ENCODE assay signal across 27 cellular contexts in genomic region chr1:71228727-71229371, GRCh38.
DNase-seq lines count a peak whose midpoint lies in the region; ATAC-seq and TF ChIP-seq lines count a peak whose summit lies in the region.
"Had no signal": no experiment of that assay in that cellular context is flagged by ENCODE, and none has a peak within 500 bp of the region (broad histone marks: within the 10 kb centered on the region; RNA-seq: fewer than 3 reads in every experiment).

No MANE protein-coding gene starts in this region.

- H3K9me3 ChIP-seq in left ventricle myocardium inferior (replicated peaks) = no peaks in the 10 kb centered on the region
- H3K9me3 ChIP-seq in right cardiac atrium (ENCODE audit: control insufficient read depth, low read length) = no peaks in the 10 kb centered on the region
- no peaks in the 10 kb centered on the region for H3K9me3 ChIP-seq in hepatocyte (ENCODE audit: low read depth)
- no peaks in the 10 kb centered on the region for H3K9me3 ChIP-seq in mammary epithelial cell (replicated peaks; ENCODE audit: insufficient read depth, low read length)
- H3K9me3 ChIP-seq: breast epithelium, spleen, suprapubic skin, uterus had no signal

- H3K27me3 ChIP-seq in left ventricle myocardium inferior (ENCODE audit: low read depth) = no peaks in the 10 kb centered on the region
- no peaks in the 10 kb centered on the region for H3K27me3 ChIP-seq in right cardiac atrium (ENCODE audit: control insufficient read depth, insufficient read depth)
- no peaks in the 10 kb centered on the region for H3K27me3 ChIP-seq in hepatocyte
- H3K27me3 ChIP-seq in mammary epithelial cell (ENCODE audit: insufficient read depth, low read length) = peaks cover 2% of the 10 kb centered on the region
- H3K27me3 ChIP-seq: breast epithelium, spleen, suprapubic skin, uterus had no signal

- no peak overlapping the region for H3K9ac ChIP-seq in mammary epithelial cell (ENCODE audit: insufficient read depth, low read length)

- dilution Hi-C loops in mammary epithelial cell (cut with HindIII; ENCODE audit: low sequenced_read_pairs) = no loop called here

- 45% methylated on average over 12 of the region's 12 CpGs for WGBS in right cardiac atrium
- WGBS in hepatocyte (ENCODE audit: low lambda C conversion rate, missing lambda C conversion rate) = 34% methylated on average over 12 of the region's 12 CpGs
- WGBS in mammary epithelial cell (ENCODE audit: low coverage, missing lambda C conversion rate) = 93% methylated on average over 10 of the region's 12 CpGs

- no peak overlapping the region for H2AFZ ChIP-seq in hepatocyte
- no peak overlapping the region for H2AFZ ChIP-seq in mammary epithelial cell (ENCODE audit: low read depth, low read length)

- H3K79me2 ChIP-seq in hepatocyte (no peaks in the 10 kb centered on the region), mammary epithelial cell (ENCODE audit: insufficient read depth, low read length) (no peaks in the 10 kb centered on the region)

- H3K4me1 ChIP-seq in left ventricle myocardium inferior (peaks cover 6% of the 10 kb centered on the region), right cardiac atrium (ENCODE audit: control insufficient read depth, insufficient read depth, low read length) (no peaks in the 10 kb centered on the region), hepatocyte (ENCODE audit: insufficient read depth) (peaks cover 4% of the 10 kb centered on the region), mammary epithelial cell (ENCODE audit: insufficient read depth, low read length) (peaks cover 3% of the 10 kb centered on the region)
- H3K4me1 ChIP-seq: breast epithelium, spleen, suprapubic skin, uterus had no signal

- intact Hi-C loops in left ventricle myocardium inferior (cut with micrococcal nuclease) = no loop called here
- intact Hi-C loops in right cardiac atrium (cut with DNase I) = no loop called here
- intact Hi-C loops in mammary epithelial cell (cut with micrococcal nuclease) = no loop called here

- CTCF ChIA-PET in mammary epithelial cell (lab: Charles Lee; ENCODE audit: low non-redundant PET) = no interaction called here

- no peaks in the 10 kb centered on the region for H3K9me2 ChIP-seq in hepatocyte (replicated peaks; ENCODE audit: insufficient read depth)

- ATAC-seq in right cardiac atrium (no peak), HG02623 (IDR thresholded peaks at IDR 0.05; ENCODE audit: unreplicated experiment) (no peak)
- ATAC-seq: activated CD4-positive, alpha-beta T cell treated with anti-CD3 and anti-CD28 coated beads for 36 hours; HepG2; stimulated activated naive B cell treated with anti-CD40 and anti-IgM and Interleukin-4, amounts not matched to agents 10 μg/mL and 1 μg/mL and 100 μg/mL, for 72 hours had no signal

- H3K4me2 ChIP-seq in hepatocyte (peak overlapping the region; percentile 67), mammary epithelial cell (ENCODE audit: insufficient read depth, low read depth, low read length) (no peak overlapping the region)

- DNase-seq in left ventricle myocardium inferior (no peak), right cardiac atrium (no peak), NCI-H82 (lab: John Stamatoyannopoulos, UW) (peak; percentile 67), hepatocyte (ENCODE audit: low spot score) (peak; percentile 22), retinal pigment epithelial cell (ENCODE audit: low read depth) (peak; percentile 4), SKM-1 treated with dmso at 0.1 percent for 144 hours (lab: John Stamatoyannopoulos, UW; ENCODE audit: unreplicated experiment) (no peak), mammary epithelial cell (no peak)
- DNase-seq: activated CD4-positive, alpha-beta T cell treated with anti-CD3 and anti-CD28 coated beads for 36 hours; activated CD8-positive, alpha-beta memory T cell treated with anti-CD3 and anti-CD28 coated beads for 24 hours; activated naive CD4-positive, alpha-beta T cell; activated T-cell treated with anti-CD3 and anti-CD28 coated beads, Interleukin-2, amount 50 U/mL, for 1 hour; AML-193; CD8-positive, alpha-beta memory T cell; DMS53; left cardiac atrium; naive B cell; NCI-H1092; NCI-H510A treated with DMSO at 0.1 percent for 48 hours; spleen; stimulated activated CD4-positive, alpha-beta T cell treated with anti-CD3 and anti-CD28 coated beads, Interleukin-2, amount 100 ng/mL, for 48 hours; stimulated activated naive B cell treated with anti-CD40 and anti-IgM and Interleukin-4, amounts not matched to agents 10 μg/mL and 1 μg/mL and 100 μg/mL, for 72 hours; uterus had no signal

- TF ChIP-seq CTCF in left ventricle myocardium inferior (IDR thresholded peaks at IDR 0.05; ENCODE audit: borderline replicate concordance) (no peak), hepatocyte (IDR thresholded peaks at IDR 0.05; ENCODE audit: poor library complexity) (no peak), retinal pigment epithelial cell (conservative IDR thresholded peaks at IDR 0.05; ENCODE audit: low read depth, low read length) (no peak), mammary epithelial cell (conservative IDR thresholded peaks at IDR 0.05 in 1 of 2, IDR thresholded peaks at IDR 0.05 in 1 of 2; ENCODE audit: extremely low read depth in 1 of 2, insufficient read depth in 1 of 2, low read depth in 1 of 2, low read length in 2 of 2) (no peak)

- no TSS peak for BruUV-seq in mammary epithelial cell (replicated peaks; lab: Mats Ljungman, UMichigan)

- in situ Hi-C loops in mammary epithelial cell (cut with MboI; ENCODE audit: low sequenced_read_pairs in 2 of 2) = no loop called here

- H3K4me3 ChIP-seq in left ventricle myocardium inferior (peak overlapping the region; percentile 40), right cardiac atrium (ENCODE audit: low read length) (no peak overlapping the region), hepatocyte (no peak overlapping the region), retinal pigment epithelial cell (ENCODE audit: low read length) (no peak overlapping the region), mammary epithelial cell (replicated peaks in 1 of 3; ENCODE audit: insufficient read depth in 1 of 3, low read depth in 2 of 3, low read length in 3 of 3) (no peak overlapping the region)
- H3K4me3 ChIP-seq: breast epithelium, coronary artery, spleen, suprapubic skin, uterus had no signal

- no peaks in the 10 kb centered on the region for H3K36me3 ChIP-seq in left ventricle myocardium inferior
- H3K36me3 ChIP-seq in hepatocyte (replicated peaks; ENCODE audit: insufficient read depth, low read depth) = no peaks in the 10 kb centered on the region
- H3K36me3 ChIP-seq in mammary epithelial cell (ENCODE audit: insufficient read depth, low read length) = no peaks in the 10 kb centered on the region
- H3K36me3 ChIP-seq: breast epithelium, spleen, suprapubic skin, uterus had no signal

- H4K20me1 ChIP-seq in hepatocyte (ENCODE audit: insufficient read depth, poor library complexity, severe bottlenecking) = no peaks in the 10 kb centered on the region
- no peaks in the 10 kb centered on the region for H4K20me1 ChIP-seq in mammary epithelial cell (ENCODE audit: insufficient read depth, low read length)

- H3K27ac ChIP-seq in left ventricle myocardium inferior (replicated peaks) (no peak overlapping the region), right cardiac atrium (ENCODE audit: low read length) (no peak overlapping the region), hepatocyte (peak overlapping the region; percentile 23), mammary epithelial cell (ENCODE audit: insufficient read depth, low read depth, low read length) (no peak overlapping the region)
- H3K27ac ChIP-seq: breast epithelium, coronary artery, spleen, suprapubic skin, uterus had no signal

Comparison
In these comparisons a context has a peak if more than half of its experiments do, and no peak if none do; other contexts are left out.
1. DNase-seq: peak in NCI-H82 (single experiment), hepatocyte (single experiment) and retinal pigment epithelial cell (single experiment); none in left ventricle myocardium inferior (single experiment), right cardiac atrium (0 of 3), SKM-1 treated with dmso at 0.1 percent for 144 hours (single experiment) and mammary epithelial cell (single experiment).